In genomic region chr21:46500224-46500861, GRCh38 we compare ENCODE assay signal across 8 cellular contexts. TPM values are rescaled to one million over a fixed set of nuclear protein-coding genes. Genes with fewer than 3 reads are reported as not detected.
A peak's percentile ranks its signal among the peaks of the same experiment; 100 is the strongest.
DNase-seq lines count a peak whose midpoint lies in the region; ATAC-seq and TF ChIP-seq lines count a peak whose summit lies in the region.

No MANE protein-coding gene starts in this region.

- H3K4me3 Mint-ChIP-seq in CD8-positive, alpha-beta memory T cell, result peak overlapping the region in 4 of 7 donors; percentile 15 to 43 (median 22)
- H3K4me3 Mint-ChIP-seq in activated CD4-positive, alpha-beta memory T cell treated with anti-CD3 and anti-CD28 coated beads for 36 hours, result no peak overlapping the region

- H3K36me3 Mint-ChIP-seq in CD8-positive, alpha-beta memory T cell, result peaks cover 0 to 70% (median 19%) of the 10 kb centered on the region in 3 donors
- H3K36me3 Mint-ChIP-seq in activated CD4-positive, alpha-beta memory T cell treated with anti-CD3 and anti-CD28 coated beads for 36 hours, result peaks cover 26% of the 10 kb centered on the region

- no peak overlapping the region for H3K4me3 ChIP-seq in CD8-positive, alpha-beta memory T cell (ENCODE audit: low read length)
- H3K4me3 ChIP-seq in left lung, result no peak overlapping the region
- H3K4me3 ChIP-seq in right cardiac atrium (ENCODE audit: low read length), result no peak overlapping the region

- peak in 2 of 5 donors; percentile 5 to 10 for DNase-seq in CD8-positive, alpha-beta memory T cell
- DNase-seq in HT-29 (ENCODE audit: low spot score), result peak; percentile 50
- DNase-seq in activated CD4-positive, alpha-beta memory T cell treated with anti-CD3 and anti-CD28 coated beads for 36 hours, result no peak
- no peak for DNase-seq in left lung
- no peak for DNase-seq in right cardiac atrium
- no peak for DNase-seq in hypothalamus (lab: John Stamatoyannopoulos, UW)

- TF ChIP-seq CTCF in left lung (IDR thresholded peaks at IDR 0.05), result no peak

- H3K9me3 Mint-ChIP-seq in CD8-positive, alpha-beta memory T cell, result no peaks in the 10 kb centered on the region
- no peaks in the 10 kb centered on the region for H3K9me3 Mint-ChIP-seq in activated CD4-positive, alpha-beta memory T cell treated with anti-CD3 and anti-CD28 coated beads for 36 hours

- H3K36me3 ChIP-seq in CD8-positive, alpha-beta memory T cell (ENCODE audit: insufficient read depth, low read length), result peaks cover 22% of the 10 kb centered on the region
- H3K36me3 ChIP-seq in left lung, result peaks cover 0 to 67% of the 10 kb centered on the region in 2 donors

- peaks cover 29 to 48% (median 40%) of the 10 kb centered on the region in 3 donors for H3K4me1 Mint-ChIP-seq in CD8-positive, alpha-beta memory T cell
- H3K4me1 Mint-ChIP-seq in activated CD4-positive, alpha-beta memory T cell treated with anti-CD3 and anti-CD28 coated beads for 36 hours (ENCODE audit: low read depth), result peaks cover 29% of the 10 kb centered on the region

- no peaks in the 10 kb centered on the region for H3K9me3 ChIP-seq in CD8-positive, alpha-beta memory T cell (ENCODE audit: low read length)
- H3K9me3 ChIP-seq in left lung (no peaks in the 10 kb centered on the region), right cardiac atrium (ENCODE audit: control insufficient read depth, low read length) (no peaks in the 10 kb centered on the region)

- H3K27me3 Mint-ChIP-seq in CD8-positive, alpha-beta memory T cell, result no peaks in the 10 kb centered on the region
- H3K27me3 Mint-ChIP-seq in activated CD4-positive, alpha-beta memory T cell treated with anti-CD3 and anti-CD28 coated beads for 36 hours, result no peaks in the 10 kb centered on the region

- H3K27ac Mint-ChIP-seq in CD8-positive, alpha-beta memory T cell, result peak overlapping the region; percentile 36 to 90 (median 64)
- peak overlapping the region; percentile 7 for H3K27ac Mint-ChIP-seq in activated CD4-positive, alpha-beta memory T cell treated with anti-CD3 and anti-CD28 coated beads for 36 hours

- POLR2A ChIA-PET in CD8-positive, alpha-beta memory T cell (lab: Charles Lee), result interaction anchor here (0.6 kb wide), 1 partner anchor 258 kb away, joined by 3 read pairs; no protein-coding TSS in a partner anchor
- POLR2A ChIA-PET in activated CD4-positive, alpha-beta memory T cell treated with anti-CD3 and anti-CD28 coated beads for 36 hours (lab: Charles Lee), result interaction anchor here (1.0 to 1.7 kb wide), 3 partner anchors 10 to 43 kb away, joined by 3 to 5 read pairs (median 3); no protein-coding TSS in a partner anchor

- no peaks in the 10 kb centered on the region for H3K27me3 ChIP-seq in CD8-positive, alpha-beta memory T cell (ENCODE audit: insufficient read depth, low read length, poor library complexity, severe bottlenecking)
- no peaks in the 10 kb centered on the region for H3K27me3 ChIP-seq in left lung
- no peaks in the 10 kb centered on the region for H3K27me3 ChIP-seq in right cardiac atrium (ENCODE audit: control insufficient read depth, insufficient read depth)

- peak; percentile 44 for ATAC-seq in left lung
- ATAC-seq in GM21423 (IDR thresholded peaks at IDR 0.05; ENCODE audit: unreplicated experiment), result no peak
- no peak for ATAC-seq in HG03095 (IDR thresholded peaks at IDR 0.05; ENCODE audit: unreplicated experiment)
- ATAC-seq in right cardiac atrium, result no peak

- peak overlapping the region; percentile 39 for H3K27ac ChIP-seq in CD8-positive, alpha-beta memory T cell (ENCODE audit: low read depth, low read length)
- H3K27ac ChIP-seq in left lung (peak overlapping the region in 1 of 2 donors; percentile 24), right cardiac atrium (ENCODE audit: low read length) (no peak overlapping the region)

- peaks cover 13% of the 10 kb centered on the region for H3K4me1 ChIP-seq in CD8-positive, alpha-beta memory T cell (ENCODE audit: insufficient read depth, low read length)
- H3K4me1 ChIP-seq in left lung (peaks cover 0 to 17% of the 10 kb centered on the region in 2 donors), right cardiac atrium (ENCODE audit: control insufficient read depth, insufficient read depth, low read length) (no peaks in the 10 kb centered on the region)

- 49% methylated on average over 3 of the region's 3 CpGs for WGBS in right cardiac atrium

- CTCF ChIA-PET in CD8-positive, alpha-beta memory T cell (lab: Charles Lee), result interaction anchor here (0.9 to 2.0 kb wide), 4 partner anchors 32 to 174 kb away, joined by 3 to 10 read pairs (median 4); a partner anchor contains a TSS
- CTCF ChIA-PET in activated CD4-positive, alpha-beta memory T cell treated with anti-CD3 and anti-CD28 coated beads for 36 hours (lab: Charles Lee), result no interaction called here

- intact Hi-C loops in activated CD4-positive, alpha-beta memory T cell treated with anti-CD3 and anti-CD28 coated beads for 36 hours (cut with micrococcal nuclease), result no loop called here
- intact Hi-C loops in left lung (cut with DNase I) (no loop called here), right cardiac atrium (cut with DNase I) (no loop called here)

RNA-seq across cellular contexts. Expression of gene DIP2A, which starts 41.7 kb away (rescaled TPM):
- 10 to 100 TPM; 29.7 to 29.9 TPM for total RNA-seq in CD8-positive, alpha-beta memory T cell
- 32.6 TPM for polyA plus RNA-seq in CD8-positive, alpha-beta memory T cell
- 15.2 and 17.8 TPM in 2 replicates for total RNA-seq in HT-29 (2014; rRNA removed; shearing (Covaris generic))
- 10 to 100 TPM; 32.0 to 35.3 TPM for total RNA-seq in activated CD4-positive, alpha-beta memory T cell treated with anti-CD3 and anti-CD28 coated beads for 36 hours
- total RNA-seq in left lung (10 to 100 TPM; 31.5 to 33.2 TPM), right cardiac atrium (10 to 100 TPM; 36.0 to 40.6 (median 37.4) TPM)
- 28.6 TPM for polyA plus RNA-seq in right cardiac atrium
